Comparison of ENCODE assay signal across 18 cellular contexts in the genomic region with DNA sequence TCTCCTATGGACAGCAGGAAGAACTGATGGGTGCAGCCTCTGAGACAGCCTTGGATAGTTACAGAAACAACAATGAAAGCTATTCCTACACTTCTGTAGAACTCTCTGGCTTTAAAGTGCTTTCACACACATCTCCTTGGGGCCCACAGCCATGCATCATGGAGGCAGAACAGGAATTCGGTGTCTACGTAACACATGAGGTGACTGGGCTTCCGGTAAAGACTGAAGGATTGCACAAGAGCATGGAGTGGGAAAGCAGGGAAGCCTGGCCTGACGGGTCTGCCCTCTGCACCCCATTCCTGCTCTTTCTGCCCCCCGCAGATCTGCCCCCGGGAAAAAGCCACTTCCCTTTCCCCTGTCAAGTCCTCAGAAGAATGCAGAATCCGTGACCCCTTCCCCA.
"Had no signal": no experiment of that assay in that cellular context is flagged by ENCODE, and none has a peak within 500 bp of the region (broad histone marks: within the 10 kb centered on the region; RNA-seq: fewer than 3 reads in every experiment).

No MANE protein-coding gene starts in this region.

- H3K4me1 Mint-ChIP-seq: activated CD4-positive, alpha-beta memory T cell treated with anti-CD3 and anti-CD28 coated beads, Interleukin-2, amount 10 ng/mL, durations not matched to agents 7 days and 5 days; activated naive CD4-positive, alpha-beta T cell treated with anti-CD3 and anti-CD28 coated beads, Interleukin-2, amount 10 ng/mL, durations not matched to agents 7 days and 5 days had no signal

- H3K27me3 ChIP-seq: thyroid gland had no signal

- ATAC-seq: activated T-cell treated with anti-CD3 and anti-CD28 coated beads, Interleukin-2, amount 50 U/mL, for 72 hours; left lobe of liver; lower lobe of right lung; natural killer cell had no signal

- H3K27ac Mint-ChIP-seq: activated CD4-positive, alpha-beta memory T cell treated with anti-CD3 and anti-CD28 coated beads, Interleukin-2, amount 10 ng/mL, durations not matched to agents 7 days and 5 days; activated naive CD4-positive, alpha-beta T cell treated with anti-CD3 and anti-CD28 coated beads, Interleukin-2, amount 10 ng/mL, durations not matched to agents 7 days and 5 days; activated T-cell treated with anti-CD3 and anti-CD28 coated beads, Interleukin-2, amount 50 U/mL, for 72 hours; natural killer cell; progenitor cell of endocrine pancreas; T-helper 1 cell treated with Interleukin-12 subunit alpha and Interleukin-12 subunit beta and Interleukin-4 antibody, amounts not matched to agents 30 μg/mL and 1 μg/mL, for 36 hours had no signal

- H3K36me3 Mint-ChIP-seq: activated naive CD4-positive, alpha-beta T cell treated with anti-CD3 and anti-CD28 coated beads, Interleukin-2, amount 10 ng/mL, durations not matched to agents 7 days and 5 days; natural killer cell had no signal

- H3K4me3 Mint-ChIP-seq: activated CD4-positive, alpha-beta memory T cell treated with anti-CD3 and anti-CD28 coated beads, Interleukin-2, amount 10 ng/mL, durations not matched to agents 7 days and 5 days; activated naive CD4-positive, alpha-beta T cell treated with anti-CD3 and anti-CD28 coated beads, Interleukin-2, amount 10 ng/mL, durations not matched to agents 7 days and 5 days; activated T-cell treated with anti-CD3 and anti-CD28 coated beads, Interleukin-2, amount 50 U/mL, for 72 hours; natural killer cell; T-helper 1 cell treated with Interleukin-12 subunit alpha and Interleukin-12 subunit beta and Interleukin-4 antibody, amounts not matched to agents 30 μg/mL and 1 μg/mL, for 36 hours had no signal

- H3K4me3 ChIP-seq: lower lobe of right lung, thyroid gland had no signal

- H3K27ac ChIP-seq: lower lobe of right lung, thyroid gland had no signal

- DNase-seq: activated CD4-positive, alpha-beta memory T cell treated with anti-CD3 and anti-CD28 coated beads, Interleukin-2, amount 10 ng/mL, durations not matched to agents 7 days and 5 days; activated CD4-positive, alpha-beta T cell treated with anti-CD3 and anti-CD28 coated beads for 48 hours; activated effector memory CD4-positive, alpha-beta T cell treated with Interleukin-2 at 50 U/mL for 16 hours; activated naive CD4-positive, alpha-beta T cell treated with anti-CD3 and anti-CD28 coated beads, Interleukin-2, amount 10 ng/mL, durations not matched to agents 7 days and 5 days; activated T-cell treated with anti-CD3 and anti-CD28 coated beads, Interleukin-2, amount 50 U/mL, for 72 hours; dermis blood vessel endothelial cell; effector CD8-positive, alpha-beta T cell; kidney; lower lobe of right lung; midbrain; natural killer cell; retina; stimulated activated CD4-positive, alpha-beta T cell treated with anti-CD3 and anti-CD28 coated beads, Interleukin-4, amount 100 ng/mL, for 24 hours; stimulated activated naive CD4-positive, alpha-beta T cell treated with Interleukin-2 at 50 U/mL for 16 hours; thyroid gland had no signal

- H3K9me3 Mint-ChIP-seq: activated CD4-positive, alpha-beta memory T cell treated with anti-CD3 and anti-CD28 coated beads, Interleukin-2, amount 10 ng/mL, durations not matched to agents 7 days and 5 days; activated naive CD4-positive, alpha-beta T cell treated with anti-CD3 and anti-CD28 coated beads, Interleukin-2, amount 10 ng/mL, durations not matched to agents 7 days and 5 days; activated T-cell treated with anti-CD3 and anti-CD28 coated beads, Interleukin-2, amount 50 U/mL, for 72 hours; natural killer cell; T-helper 1 cell treated with Interleukin-12 subunit alpha and Interleukin-12 subunit beta and Interleukin-4 antibody, amounts not matched to agents 30 μg/mL and 1 μg/mL, for 36 hours had no signal

- H3K4me1 ChIP-seq: lower lobe of right lung, thyroid gland had no signal

- H3K36me3 ChIP-seq: thyroid gland had no signal

- H3K9me3 ChIP-seq: lower lobe of right lung, thyroid gland had no signal
